Comparison of ENCODE assay signal across 19 cellular contexts in the genomic region with DNA sequence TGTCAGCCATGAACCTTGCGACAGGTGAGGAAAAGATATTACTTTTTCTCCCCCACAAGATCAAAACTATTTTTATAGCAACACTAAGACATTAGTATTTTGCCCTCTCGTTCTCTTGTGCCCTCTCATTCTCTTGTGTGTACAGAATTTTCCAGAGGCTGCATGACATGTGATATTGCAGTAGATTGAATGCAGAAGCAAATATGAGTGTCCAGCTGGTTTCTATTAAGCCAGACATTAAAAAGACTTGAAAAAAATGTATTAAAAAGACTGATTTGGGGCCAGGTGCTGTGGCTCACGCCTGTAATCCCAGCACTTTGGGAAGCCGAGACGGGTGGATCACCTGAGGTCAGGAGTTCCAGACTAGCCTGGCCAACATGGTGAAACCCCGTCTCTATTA.
"Had no signal": no experiment of that assay in that cellular context is flagged by ENCODE, and none has a peak within 500 bp of the region (broad histone marks: within the 10 kb centered on the region; RNA-seq: fewer than 3 reads in every experiment).

No MANE protein-coding gene starts in this region.

- FAIRE-seq: colon, endothelial cell of umbilical vein had no signal

- H3K27ac ChIP-seq: pancreas, WERI-Rb-1 had no signal

- H3K4me1 ChIP-seq: pancreas had no signal

- H3K4me3 ChIP-seq: pancreas, transverse colon had no signal

- H3K27me3 ChIP-seq: pancreas, transverse colon had no signal

- H3K27me3 Mint-ChIP-seq: stimulated activated naive B cell treated with anti-CD40 and anti-IgM and Interleukin-4, amounts not matched to agents 10 μg/mL and 1 μg/mL and 100 μg/mL, for 72 hours; T-helper 17 cell had no signal

- H3K27ac Mint-ChIP-seq: activated CD4-positive, alpha-beta memory T cell treated with anti-CD3 and anti-CD28 coated beads, Interleukin-2, amount 10 ng/mL, durations not matched to agents 7 days and 5 days; activated naive CD4-positive, alpha-beta T cell treated with anti-CD3 and anti-CD28 coated beads, Interleukin-2, amount 50 U/mL, for 72 hours; activated T-cell treated with anti-CD3 and anti-CD28 coated beads, Interleukin-2, amount 50 U/mL, for 72 hours; stimulated activated naive B cell treated with anti-CD40 and anti-IgM and Interleukin-4, amounts not matched to agents 10 μg/mL and 1 μg/mL and 100 μg/mL, for 72 hours; T-helper 17 cell had no signal

- H3K36me3 ChIP-seq: pancreas, transverse colon, WERI-Rb-1 had no signal

- H3K36me3 Mint-ChIP-seq: activated naive CD4-positive, alpha-beta T cell treated with anti-CD3 and anti-CD28 coated beads, Interleukin-2, amount 50 U/mL, for 72 hours had no signal

- H3K9me3 Mint-ChIP-seq: activated naive CD4-positive, alpha-beta T cell treated with anti-CD3 and anti-CD28 coated beads, Interleukin-2, amount 50 U/mL, for 72 hours; neural crest cell had no signal

- ATAC-seq: activated naive CD4-positive, alpha-beta T cell treated with anti-CD3 and anti-CD28 coated beads, Interleukin-2, amount 50 U/mL, for 72 hours; activated T-cell treated with anti-CD3 and anti-CD28 coated beads, Interleukin-2, amount 50 U/mL, for 72 hours; pancreas; stimulated activated naive B cell treated with anti-CD40 and anti-IgM and Interleukin-4, amounts not matched to agents 10 μg/mL and 1 μg/mL and 100 μg/mL, for 72 hours; T-helper 17 cell had no signal

- H3K4me1 Mint-ChIP-seq: stimulated activated naive B cell treated with anti-CD40 and anti-IgM and Interleukin-4, amounts not matched to agents 10 μg/mL and 1 μg/mL and 100 μg/mL, for 72 hours had no signal

- H3K4me3 Mint-ChIP-seq: activated CD4-positive, alpha-beta memory T cell treated with anti-CD3 and anti-CD28 coated beads, Interleukin-2, amount 10 ng/mL, durations not matched to agents 7 days and 5 days; activated T-cell treated with anti-CD3 and anti-CD28 coated beads, Interleukin-2, amount 50 U/mL, for 72 hours; neural crest cell; stimulated activated naive B cell treated with anti-CD40 and anti-IgM and Interleukin-4, amounts not matched to agents 10 μg/mL and 1 μg/mL and 100 μg/mL, for 72 hours; T-helper 17 cell had no signal

- H3K9me3 ChIP-seq: pancreas, transverse colon had no signal

- DNase-seq: activated CD4-positive, alpha-beta memory T cell treated with anti-CD3 and anti-CD28 coated beads, Interleukin-2, amount 10 ng/mL, durations not matched to agents 7 days and 5 days; activated CD8-positive, alpha-beta memory T cell treated with anti-CD3 and anti-CD28 coated beads, Interleukin-2, amount 50 U/mL, for 4 hours; activated gamma-delta T cell; activated T-cell treated with anti-CD3 and anti-CD28 coated beads, Interleukin-2, amount 50 U/mL, for 72 hours; amniotic stem cell; kidney glomerular epithelial cell; mesendoderm; pancreas; SHP77; stimulated activated CD4-positive, alpha-beta T cell treated with anti-CD3 and anti-CD28 coated beads, Interleukin-2, amount 100 ng/mL, for 48 hours; stimulated activated naive B cell treated with anti-CD40 and anti-IgM and Interleukin-4, amounts not matched to agents 10 μg/mL and 1 μg/mL and 100 μg/mL, for 72 hours; substantia nigra; T-helper 17 cell; transverse colon; WERI-Rb-1 had no signal
